Comparison of ENCODE assay signal across 8 cellular contexts in the genomic region with DNA sequence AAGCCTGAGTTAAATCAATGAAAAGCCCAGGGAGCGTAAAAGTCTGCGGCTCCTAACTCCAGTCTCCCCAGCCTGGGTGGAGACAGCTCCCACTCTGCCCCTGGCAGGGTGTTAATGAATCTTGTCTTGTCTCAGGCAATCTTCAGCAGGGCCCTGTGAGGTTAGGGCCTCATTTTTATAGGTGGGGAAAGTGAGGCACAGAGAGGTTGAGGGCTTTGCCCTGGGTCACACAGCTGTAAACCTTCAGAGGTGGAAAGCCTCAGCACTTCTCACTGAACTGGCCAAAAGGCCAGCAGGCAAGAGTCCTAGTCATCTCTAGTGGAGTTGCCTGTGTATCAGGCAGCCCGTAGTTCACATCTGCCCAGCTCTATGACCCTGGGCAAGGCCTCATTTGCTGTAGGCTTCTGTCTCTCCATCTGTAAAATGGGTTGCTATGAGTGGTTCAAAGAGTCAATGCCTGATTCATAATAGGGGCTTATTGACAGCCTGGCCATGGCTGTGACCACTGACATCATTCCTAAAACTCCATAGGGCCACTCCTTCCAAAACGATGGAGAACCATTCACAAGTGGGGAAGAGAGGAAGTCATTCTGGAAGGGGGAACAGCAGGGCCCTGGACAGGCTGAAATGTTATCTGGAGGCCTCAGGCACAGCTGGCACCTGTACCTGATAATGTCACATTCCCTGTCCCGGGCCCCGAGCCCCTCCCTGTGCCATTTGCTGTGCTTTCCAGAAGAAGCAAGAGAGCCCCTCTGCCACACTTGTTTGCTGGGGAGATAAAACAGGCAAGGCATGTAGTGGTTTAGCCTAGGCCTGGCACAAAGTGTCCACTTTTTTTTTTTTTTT. TPM values are rescaled to one million over a fixed set of nuclear protein-coding genes. Genes with fewer than 3 reads are reported as not detected.
DNase-seq lines count a peak whose midpoint lies in the region; ATAC-seq and TF ChIP-seq lines count a peak whose summit lies in the region.

No MANE protein-coding gene starts in this region.

- TF ChIP-seq POLR2A in prostate gland (IDR thresholded peaks at IDR 0.05), result no peak

- H3K27ac ChIP-seq in prostate gland, result peak overlapping the region; percentile 97 to 98

- H3K4me3 Mint-ChIP-seq in Calu3 (ENCODE audit: low read depth, unreplicated experiment), result peak overlapping the region; percentile 86
- peak overlapping the region; percentile 88 for H3K4me3 Mint-ChIP-seq in T-helper 17 cell

- BruUV-seq in Calu3 (replicated peaks; lab: Mats Ljungman, UMichigan), result no TSS peak

- H3K36me3 ChIP-seq in prostate gland, result no peaks in the 10 kb centered on the region

- H3K27ac Mint-ChIP-seq in Calu3 (ENCODE audit: unreplicated experiment), result no peak overlapping the region
- peak overlapping the region; percentile 94 for H3K27ac Mint-ChIP-seq in T-helper 17 cell

- H3K9me3 ChIP-seq in T-helper 17 cell (ENCODE audit: control insufficient read depth, low read length, poor library complexity, severe bottlenecking), result no peaks in the 10 kb centered on the region
- H3K9me3 ChIP-seq in prostate gland, result no peaks in the 10 kb centered on the region

- CTCF ChIA-PET in Calu3 (lab: Charles Lee), result interaction anchor here (0.5 kb wide), 1 partner anchor 108 kb away, joined by 3 read pairs; no protein-coding TSS in a partner anchor

- TF ChIP-seq CTCF in Calu3 (IDR thresholded peaks at IDR 0.05; ENCODE audit: unreplicated experiment) (no peak), fibroblast of villous mesenchyme (IDR thresholded peaks at IDR 0.05; ENCODE audit: insufficient read depth, low read depth, low read length) (no peak), prostate gland (IDR thresholded peaks at IDR 0.05) (no peak)

- H3K4me1 Mint-ChIP-seq in Calu3 (ENCODE audit: low read depth, unreplicated experiment) (no peaks in the 10 kb centered on the region), T-helper 17 cell (peaks cover 47% of the 10 kb centered on the region)

- no peak for ATAC-seq in T-helper 17 cell
- no peak for ATAC-seq in GM18870 (IDR thresholded peaks at IDR 0.05; ENCODE audit: unreplicated experiment)

- H3K4me1 ChIP-seq in prostate gland (replicated peaks), result peaks cover 23% of the 10 kb centered on the region

- no peaks in the 10 kb centered on the region for H3K9me3 Mint-ChIP-seq in Calu3 (ENCODE audit: low read depth, unreplicated experiment)

- WGBS in prostate gland, result 62% methylated on average over 6 of the region's 6 CpGs

- intact Hi-C loops in Calu3 (cut with micrococcal nuclease; ENCODE audit: unreplicated experiment) (no loop called here), prostate gland (cut with DNase I) (no loop called here)

- DNase-seq in Calu3, result no peak
- no peak for DNase-seq in T-helper 17 cell
- no peak for DNase-seq in fibroblast of villous mesenchyme (ENCODE audit: low read depth)
- DNase-seq in prostate gland (ENCODE audit: low spot score), result no peak
- DNase-seq in EL, result no peak
- no peak for DNase-seq in NK-92 treated with Interleukin-12 subunit alpha and Interleukin-12 subunit beta, amount 100 ng/mL, for 24 hours (lab: John Stamatoyannopoulos, UW)
- DNase-seq in NCI-H510A treated with DMSO at 0.1 percent for 48 hours (lab: John Stamatoyannopoulos, UW), result no peak

- no peaks in the 10 kb centered on the region for H3K27me3 Mint-ChIP-seq in Calu3 (ENCODE audit: unreplicated experiment)
- H3K27me3 Mint-ChIP-seq in T-helper 17 cell, result no peaks in the 10 kb centered on the region

- peaks cover 21% of the 10 kb centered on the region for H3K36me3 Mint-ChIP-seq in Calu3 (ENCODE audit: insufficient read depth, unreplicated experiment)
- no peaks in the 10 kb centered on the region for H3K36me3 Mint-ChIP-seq in T-helper 17 cell (ENCODE audit: low read depth)

- H3K4me3 ChIP-seq in fibroblast of villous mesenchyme (ENCODE audit: low read depth, low read length), result peak overlapping the region; percentile 61
- peak overlapping the region in 1 of 2 donors; percentile 89 for H3K4me3 ChIP-seq in prostate gland

- H3K27me3 ChIP-seq in prostate gland (replicated peaks; ENCODE audit: insufficient read depth), result no peaks in the 10 kb centered on the region

RNA-seq across cellular contexts. Expression of gene CBX7, which starts 6.0 kb away (rescaled TPM):
- total RNA-seq in Calu3 (2022) (10.5 and 11.8 TPM in 2 replicates), T-helper 17 cell (10 to 100 TPM; 73.9 to 87.9 TPM), fibroblast of villous mesenchyme (3.9 and 5.2 TPM in 2 replicates), prostate gland (100 to 1,000 TPM in 1 of 2 donors, 10 to 100 TPM in 1; 82.7 to 115 TPM)

RNA-seq across cellular contexts. Expression of gene APOBEC3H, which starts 49.4 kb away (rescaled TPM):
- total RNA-seq in Calu3 (2022) (not detected in 2 replicates), T-helper 17 cell (1 to 10 TPM; 1.4 to 4.4 TPM), fibroblast of villous mesenchyme (not detected in 2 replicates), prostate gland (1 to 10 TPM in 1 of 2 donors, not detected in 1; 4.1 TPM)
